In genomic region chr16:88569985-88570690, GRCh38 we compare ENCODE assay signal across 8 cellular contexts. TPM values are rescaled to one million over a fixed set of nuclear protein-coding genes. Genes with fewer than 3 reads are reported as not detected.
DNase-seq lines count a peak whose midpoint lies in the region; ATAC-seq and TF ChIP-seq lines count a peak whose summit lies in the region.

Gene ZC3H18 (plus strand): TSS chr16:88570403. CDS start chr16:88577124, 6,721 bp downstream.

- CTCF ChIA-PET in T-cell (lab: Charles Lee), result interaction anchor here (0.5 to 1.7 kb wide), 11 partner anchors 11 to 1122 kb away, joined by 3 to 10 read pairs (median 4); partner anchors contain the start of gene ZNF778 (in 1 of the 2)

- H3K36me3 Mint-ChIP-seq in T-cell, result peaks cover under 1% of the 10 kb centered on the region
- no peaks in the 10 kb centered on the region for H3K36me3 Mint-ChIP-seq in type B pancreatic cell

- H3K9me3 Mint-ChIP-seq in T-cell (no peaks in the 10 kb centered on the region), type B pancreatic cell (no peaks in the 10 kb centered on the region)

- H3K27me3 Mint-ChIP-seq in T-cell, result no peaks in the 10 kb centered on the region
- H3K27me3 Mint-ChIP-seq in type B pancreatic cell, result no peaks in the 10 kb centered on the region

- H3K9me3 ChIP-seq in heart left ventricle, result no peaks in the 10 kb centered on the region

- TF ChIP-seq CTCF in GM12865 (IDR thresholded peaks at IDR 0.05; ENCODE audit: insufficient read depth, low read depth, low read length, missing control alignments) (no peak), heart left ventricle (IDR thresholded peaks at IDR 0.05) (no peak), type B pancreatic cell (conservative IDR thresholded peaks at IDR 0.05) (no peak)

- POLR2A ChIA-PET in T-cell (lab: Charles Lee), result interaction anchor here in 1 of 2 donors (0.7 to 1.8 kb wide), 3 partner anchors 28 to 540 kb away, joined by 3 to 16 read pairs (median 12); no protein-coding TSS in a partner anchor

- peaks cover 0 to 26% (median 4%) of the 10 kb centered on the region in 9 donors for H3K36me3 ChIP-seq in heart left ventricle

- H3K4me1 Mint-ChIP-seq in T-cell (peaks cover 29 to 37% (median 36%) of the 10 kb centered on the region in 3 donors), type B pancreatic cell (ENCODE audit: unreplicated experiment) (peaks cover 9% of the 10 kb centered on the region)

- H3K4me1 ChIP-seq in heart left ventricle, result peaks cover 3 to 27% (median 22%) of the 10 kb centered on the region in 12 donors

- H3K4me3 ChIP-seq in GM12865 (ENCODE audit: low read depth, low read length) (peak within 1 kb of the TSS; percentile 92), heart left ventricle (peak within 1 kb of the TSS; percentile 54 to 98 (median 92))

- peak; percentile 74 for ATAC-seq in HG02840 (IDR thresholded peaks at IDR 0.05; ENCODE audit: low FRiP score, unreplicated experiment)
- ATAC-seq in T-cell (replicated peaks in 1 of 4), result peak; percentile 89 to 93 (median 92)
- ATAC-seq in heart left ventricle, result peak; percentile 88 to 98 (median 98)

- DNase-seq in GM12865 (ENCODE audit: low read depth) (peak; percentile 98), NCI-H146 (lab: John Stamatoyannopoulos, UW) (peak; percentile 90), T-cell (peak; percentile 92 to 99 (median 96)), heart left ventricle (peak; percentile 97 to 99 (median 99)), pons (ENCODE audit: low spot score) (peak; percentile 94), type B pancreatic cell (ENCODE audit: extremely low spot score, unreplicated experiment) (peak; percentile 99)

- intact Hi-C loops in heart left ventricle (cut with DNase I), result loop anchor here in 7 of 10 donors (1.0 to 10.0 kb wide), 7 partner anchors 118 to 805 kb away; partner anchors contain the start of genes CTU2 (in 4 of the 7), RNF166 (in 4 of the 7) and KLHDC4 (in 3 of the 7)

- peak in 1 of 2 donors; percentile 75 for TF ChIP-seq POLR2A in heart left ventricle (IDR thresholded peaks at IDR 0.05)

- 0 to 1% (median 1%) methylated on average over 63 to 89 of the region's 90 CpGs for WGBS in adipose tissue, 3 donors
- 0 to 1% (median 0%) methylated on average over 30 to 90 of the region's 90 CpGs for WGBS in heart left ventricle, 4 donors

- H3K27me3 ChIP-seq in heart left ventricle, result no peaks in the 10 kb centered on the region

- H3K27ac ChIP-seq in adipose tissue (ENCODE audit: low read depth, low read length) (no peak within 1 kb of the TSS), heart left ventricle (peak within 1 kb of the TSS; percentile 56 to 88 (median 81))

- H3K4me3 Mint-ChIP-seq in T-cell (peak within 1 kb of the TSS; percentile 80 to 84 (median 82)), type B pancreatic cell (peak within 1 kb of the TSS; percentile 90)

- H3K27ac Mint-ChIP-seq in T-cell (peak within 1 kb of the TSS; percentile 78 to 88), type B pancreatic cell (peak within 1 kb of the TSS; percentile 88)

RNA-seq across cellular contexts. Expression of gene ZC3H18, which starts in this region (rescaled TPM):
- total RNA-seq in T-cell, result 100 to 1,000 TPM in 2 of 5 donors, 10 to 100 TPM in 3; 87.0 to 111 (median 91.5) TPM
- polyA plus RNA-seq in adipose tissue, result 10 to 100 TPM; 11.1 to 27.0 (median 26.0) TPM
- 10 to 100 TPM in 8 of 9 donors, 1 to 10 TPM in 1; 8.4 to 28.4 (median 21.9) TPM for total RNA-seq in heart left ventricle
- polyA plus RNA-seq in heart left ventricle, result 10 to 100 TPM; 20.5 to 23.7 TPM
- total RNA-seq in type B pancreatic cell (ENCODE audit: low replicate concordance), result 56.5 and 70.2 TPM in 2 replicates
